ENCODE assay signal across 8 cellular contexts in genomic region chr7:98879198-98879988, GRCh38. TPM values are rescaled to one million over a fixed set of nuclear protein-coding genes. Genes with fewer than 3 reads are reported as not detected.
DNase-seq lines count a peak whose midpoint lies in the region; ATAC-seq and TF ChIP-seq lines count a peak whose summit lies in the region.

No MANE protein-coding gene starts in this region.

- peak overlapping the region; percentile 99 for H3K4me3 ChIP-seq in BLaER1
- peak overlapping the region; percentile 89 for H3K4me3 ChIP-seq in OCI-LY3 (ENCODE audit: low read length)
- H3K4me3 ChIP-seq in retinal pigment epithelial cell (ENCODE audit: low read length) = peak overlapping the region; percentile 88

- H4K20me1 ChIP-seq in BLaER1 (peaks cover 53% of the 10 kb centered on the region), OCI-LY3 (ENCODE audit: insufficient read depth, low read length) (peaks cover 15% of the 10 kb centered on the region)

- peaks cover 3% of the 10 kb centered on the region for H3K27me3 Mint-ChIP-seq in activated T-helper 2 cell treated with anti-CD3 and anti-CD28 coated beads, Interferon-gamma antibody, Interleukin-2, Interleukin-4, amounts not matched to agents 10 μg/mL and 5 μg/mL and 100 μg/mL, durations not matched to agents 14 hours and 24 hours and 36 hours (ENCODE audit: low read depth)
- H3K27me3 Mint-ChIP-seq in glutamatergic neuron (ENCODE audit: unreplicated experiment) = peaks cover 11% of the 10 kb centered on the region

- intact Hi-C loops in activated T-helper 2 cell treated with anti-CD3 and anti-CD28 coated beads, Interferon-gamma antibody, Interleukin-2, Interleukin-4, amounts not matched to agents 10 μg/mL and 5 μg/mL and 100 μg/mL, durations not matched to agents 14 hours and 24 hours and 36 hours (cut with micrococcal nuclease) = no loop called here

- TF ChIP-seq CTCF in OCI-LY3 (IDR thresholded peaks at IDR 0.05; ENCODE audit: low read depth, low read length) (peak; percentile 32), glutamatergic neuron (IDR thresholded peaks at IDR 0.05; ENCODE audit: partially characterized antibody, unreplicated experiment) (peak; percentile 57), retinal pigment epithelial cell (conservative IDR thresholded peaks at IDR 0.05; ENCODE audit: low read depth, low read length) (peak; percentile 18)

- ATAC-seq in GM18909 (IDR thresholded peaks at IDR 0.05; ENCODE audit: poor library complexity, unreplicated experiment) (peak; percentile 84), HG03135 (IDR thresholded peaks at IDR 0.05; ENCODE audit: unreplicated experiment) (peak; percentile 78)

- peaks cover 33% of the 10 kb centered on the region for H3K36me3 Mint-ChIP-seq in activated T-helper 2 cell treated with anti-CD3 and anti-CD28 coated beads, Interferon-gamma antibody, Interleukin-2, Interleukin-4, amounts not matched to agents 10 μg/mL and 5 μg/mL and 100 μg/mL, durations not matched to agents 14 hours and 24 hours and 36 hours (ENCODE audit: low read depth)
- H3K36me3 Mint-ChIP-seq in glutamatergic neuron (ENCODE audit: unreplicated experiment) = no peaks in the 10 kb centered on the region

- no peak overlapping the region for H2AFZ ChIP-seq in OCI-LY3 (ENCODE audit: low read depth, low read length)

- H3K27me3 ChIP-seq in BLaER1 (no peaks in the 10 kb centered on the region), OCI-LY3 (ENCODE audit: low read depth, low read length) (no peaks in the 10 kb centered on the region)

- H3K4me1 ChIP-seq in BLaER1 = peaks cover 30% of the 10 kb centered on the region
- H3K4me1 ChIP-seq in OCI-LY3 (ENCODE audit: low read length) = peaks cover 9% of the 10 kb centered on the region

- peaks cover 33% of the 10 kb centered on the region for H3K79me2 ChIP-seq in OCI-LY3 (ENCODE audit: low read length)

- peaks cover 40% of the 10 kb centered on the region for H3K36me3 ChIP-seq in BLaER1
- H3K36me3 ChIP-seq in OCI-LY3 (replicated peaks; ENCODE audit: low read depth, low read length) = peaks cover 19% of the 10 kb centered on the region

- H3K4me2 ChIP-seq in BLaER1 = peak overlapping the region; percentile 97
- peak overlapping the region; percentile 100 for H3K4me2 ChIP-seq in OCI-LY3 (ENCODE audit: low read length)

- H3K27ac ChIP-seq in BLaER1 (peak overlapping the region; percentile 99), OCI-LY3 (ENCODE audit: low read length) (peak overlapping the region; percentile 68)

- H3K9ac ChIP-seq in BLaER1 (peak overlapping the region; percentile 99), OCI-LY3 (ENCODE audit: low read length) (peak overlapping the region; percentile 89)

- no peaks in the 10 kb centered on the region for H3K9me3 ChIP-seq in BLaER1
- no peaks in the 10 kb centered on the region for H3K9me3 ChIP-seq in OCI-LY3 (ENCODE audit: insufficient read depth, low read length)

- peak overlapping the region; percentile 85 for H3K27ac Mint-ChIP-seq in activated T-helper 2 cell treated with anti-CD3 and anti-CD28 coated beads, Interferon-gamma antibody, Interleukin-2, Interleukin-4, amounts not matched to agents 10 μg/mL and 5 μg/mL and 100 μg/mL, durations not matched to agents 14 hours and 24 hours and 36 hours
- H3K27ac Mint-ChIP-seq in glutamatergic neuron (ENCODE audit: unreplicated experiment) = peak overlapping the region; percentile 55

- no peaks in the 10 kb centered on the region for H3K9me3 Mint-ChIP-seq in activated T-helper 2 cell treated with anti-CD3 and anti-CD28 coated beads, Interferon-gamma antibody, Interleukin-2, Interleukin-4, amounts not matched to agents 10 μg/mL and 5 μg/mL and 100 μg/mL, durations not matched to agents 14 hours and 24 hours and 36 hours
- peaks cover 4% of the 10 kb centered on the region for H3K9me3 Mint-ChIP-seq in glutamatergic neuron (ENCODE audit: unreplicated experiment)

- H3K4me1 Mint-ChIP-seq in activated T-helper 2 cell treated with anti-CD3 and anti-CD28 coated beads, Interferon-gamma antibody, Interleukin-2, Interleukin-4, amounts not matched to agents 10 μg/mL and 5 μg/mL and 100 μg/mL, durations not matched to agents 14 hours and 24 hours and 36 hours (ENCODE audit: low read depth) = peaks cover 11% of the 10 kb centered on the region
- H3K4me1 Mint-ChIP-seq in glutamatergic neuron (ENCODE audit: low read depth, unreplicated experiment) = peaks cover 8% of the 10 kb centered on the region

- peak overlapping the region; percentile 91 for H3K4me3 Mint-ChIP-seq in activated T-helper 2 cell treated with anti-CD3 and anti-CD28 coated beads, Interferon-gamma antibody, Interleukin-2, Interleukin-4, amounts not matched to agents 10 μg/mL and 5 μg/mL and 100 μg/mL, durations not matched to agents 14 hours and 24 hours and 36 hours (ENCODE audit: low read depth)
- H3K4me3 Mint-ChIP-seq in glutamatergic neuron (ENCODE audit: unreplicated experiment) = peak overlapping the region; percentile 91

- DNase-seq in activated T-helper 2 cell treated with anti-CD3 and anti-CD28 coated beads, Interferon-gamma antibody, Interleukin-2, Interleukin-4, amounts not matched to agents 10 μg/mL and 5 μg/mL and 100 μg/mL, durations not matched to agents 14 hours and 24 hours and 36 hours (ENCODE audit: low spot score) = peak; percentile 70
- DNase-seq in glutamatergic neuron (no peak), retinal pigment epithelial cell (ENCODE audit: low read depth) (no peak), occipital lobe (lab: John Stamatoyannopoulos, UW) (no peak)

RNA-seq across cellular contexts. Expression of gene TRRAP, which starts 1.1 kb away (rescaled TPM):
- total RNA-seq in activated T-helper 2 cell treated with anti-CD3 and anti-CD28 coated beads, Interferon-gamma antibody, Interleukin-2, Interleukin-4, amounts not matched to agents 10 μg/mL and 5 μg/mL and 100 μg/mL, durations not matched to agents 14 hours and 24 hours and 36 hours = 58.6 and 59.1 TPM in 2 replicates
- 68.7 TPM for total RNA-seq in glutamatergic neuron (ENCODE audit: unreplicated experiment)
- 23.6 TPM for total RNA-seq in occipital lobe

RNA-seq across cellular contexts. Expression of gene TMEM130, which starts 9.6 kb away (rescaled TPM):
- 0.30 TPM in 1 of 2 replicates, not detected in the other for total RNA-seq in activated T-helper 2 cell treated with anti-CD3 and anti-CD28 coated beads, Interferon-gamma antibody, Interleukin-2, Interleukin-4, amounts not matched to agents 10 μg/mL and 5 μg/mL and 100 μg/mL, durations not matched to agents 14 hours and 24 hours and 36 hours
- total RNA-seq in glutamatergic neuron (ENCODE audit: unreplicated experiment) (7.8 TPM), occipital lobe (3.6 TPM)
